ENCODE assay signal across 8 cellular contexts in the genomic region with DNA sequence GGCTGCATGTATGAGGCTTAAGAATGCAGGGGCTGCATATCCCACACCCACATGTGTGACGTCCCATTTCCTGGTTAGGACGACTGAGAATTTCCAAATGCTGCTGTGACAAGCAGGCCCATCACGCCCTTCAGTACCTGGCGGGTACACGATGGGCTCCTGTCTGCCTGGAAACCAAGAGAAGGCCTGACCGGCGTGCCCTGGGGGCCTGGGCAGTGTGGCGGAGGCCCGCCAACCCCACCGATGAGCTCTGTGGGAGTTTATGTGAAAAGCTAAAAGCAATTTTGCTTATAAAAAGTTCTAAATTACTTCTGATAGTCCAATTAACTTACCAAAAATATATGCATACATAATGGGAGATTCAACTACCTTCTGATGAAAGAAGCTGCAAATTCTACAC.
"Had no signal": no experiment of that assay in that cellular context is flagged by ENCODE, and none has a peak within 500 bp of the region (broad histone marks: within the 10 kb centered on the region; RNA-seq: fewer than 3 reads in every experiment).

No MANE protein-coding gene starts in this region.

- H3K4me3 ChIP-seq: GM12878 had no signal

- DNase-seq: GDM1, GF-D8 had no signal

- FAIRE-seq: G401.6, GM12878, GM12891, GM12892, GM18507, GM19239 had no signal
